27 cellular contexts compared by ENCODE assay signal in the genomic region with DNA sequence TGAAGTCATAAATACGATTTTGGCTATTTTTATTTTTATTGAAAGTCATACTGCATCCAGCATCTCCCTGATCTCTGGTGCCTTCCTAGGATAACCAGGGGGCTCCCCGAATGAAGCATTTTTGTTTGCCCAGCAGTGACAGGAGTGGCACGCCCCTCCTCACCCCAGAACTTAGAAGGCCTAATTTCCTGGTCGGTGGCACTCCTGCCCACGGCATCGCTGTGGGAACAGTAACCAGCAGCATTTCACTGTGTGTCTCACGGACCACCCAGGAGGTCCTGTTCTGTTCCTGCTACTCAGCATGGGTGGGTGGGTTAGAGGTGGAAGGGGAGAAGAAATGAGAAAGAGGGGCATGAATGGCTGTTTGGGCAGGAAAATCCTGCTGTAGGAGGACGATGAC.
"Had no signal": no experiment of that assay in that cellular context is flagged by ENCODE, and none has a peak within 500 bp of the region (broad histone marks: within the 10 kb centered on the region; RNA-seq: fewer than 3 reads in every experiment).

No MANE protein-coding gene starts in this region.

- DNase-seq: activated B cell treated with CpG ODN at 0.5 μM for 24 hours; activated CD4-positive, alpha-beta memory T cell treated with anti-CD3 and anti-CD28 coated beads for 36 hours; activated CD4-positive, alpha-beta T cell treated with anti-CD3 and anti-CD28 coated beads for 48 hours; activated CD8-positive, alpha-beta T cell treated with anti-CD3 and anti-CD28 coated beads, Interleukin-2, amount 10 ng/mL, durations not matched to agents 7 days and 5 days; activated effector memory CD4-positive, alpha-beta T cell treated with Interleukin-2 at 50 U/mL for 16 hours; activated gamma-delta T cell treated with Interleukin-2 at 50 U/mL for 16 hours; activated naive CD4-positive, alpha-beta T cell treated with anti-CD3 and anti-CD28 coated beads, Interleukin-2, amount 50 U/mL, for 16 hours; activated naive CD4-positive, alpha-beta T cell treated with Interleukin-2 at 50 U/mL for 16 hours; activated T-cell treated with anti-CD3 and anti-CD28 coated beads for 4 hours; activated T-cell treated with anti-CD3 and anti-CD28 coated beads, Interleukin-2, amount 50 U/mL, for 24 hours; amniotic stem cell; anterior cingulate cortex; body of pancreas; caudate nucleus; colonic mucosa; effector memory CD4-positive, alpha-beta T cell; erythroblast; foreskin keratinocyte; gastrocnemius medialis; glutamatergic neuron; SK-N-SH; SW 1271; T-cell; T-helper 9 cell; WERI-Rb-1 had no signal

- ATAC-seq: activated CD4-positive, CD25-positive, alpha-beta regulatory T cell treated with anti-CD3 and anti-CD28 coated beads, Interleukin-2, amount 50 U/mL, for 24 hours; activated CD8-positive, alpha-beta T cell treated with anti-CD3 and anti-CD28 coated beads, Interleukin-2, amount 10 ng/mL, durations not matched to agents 7 days and 5 days; activated T-helper 17 cell treated with anti-CD3 and anti-CD28 coated beads, Interleukin-2, amount 50 U/mL, for 72 hours; body of pancreas; foreskin keratinocyte; gastrocnemius medialis; T-cell had no signal
